8 cellular contexts compared by ENCODE assay signal in genomic region chr4:105191621-105192210, GRCh38. TPM values are rescaled to one million over a fixed set of nuclear protein-coding genes. Genes with fewer than 3 reads are reported as not detected.
DNase-seq lines count a peak whose midpoint lies in the region; ATAC-seq and TF ChIP-seq lines count a peak whose summit lies in the region.

No MANE protein-coding gene starts in this region.

- ATAC-seq in activated CD4-positive, CD25-positive, alpha-beta regulatory T cell treated with anti-CD3 and anti-CD28 coated beads, Interleukin-2, amount 50 U/mL, for 24 hours: peak; percentile 79 to 81
- ATAC-seq in HG02678 (IDR thresholded peaks at IDR 0.05; ENCODE audit: unreplicated experiment) (peak; percentile 55), right cardiac atrium (peak; percentile 49 to 67)

- POLR2A ChIA-PET in RWPE1 (lab: Yijun Ruan, JAX; ENCODE audit: low non-redundant PET): no interaction called here

- TF ChIP-seq CTCF in RWPE1 (conservative IDR thresholded peaks at IDR 0.05; ENCODE audit: low read depth): no peak

- H3K27me3 ChIP-seq in right cardiac atrium (ENCODE audit: control insufficient read depth, insufficient read depth): no peaks in the 10 kb centered on the region

- intact Hi-C loops in right cardiac atrium (cut with DNase I): loop anchor here in 1 of 4 donors (10.0 kb wide), 1 partner anchor 47 kb away; the partner anchor contains the start of gene TET2

- peaks cover 8% of the 10 kb centered on the region for H3K4me1 ChIP-seq in right cardiac atrium (ENCODE audit: control insufficient read depth, insufficient read depth, low read length)

- no peak for DNase-seq in activated CD4-positive, CD25-positive, alpha-beta regulatory T cell (lab: John Stamatoyannopoulos, UW)
- DNase-seq in NOMO-1 treated with DMSO at 0.1 percent for 48 hours (lab: John Stamatoyannopoulos, UW; ENCODE audit: unreplicated experiment): peak; percentile 91
- DNase-seq in right cardiac atrium: no peak
- DNase-seq in RPMI8226: no peak
- no peak for DNase-seq in stimulated activated CD4-positive, alpha-beta T cell treated with anti-CD3 and anti-CD28 coated beads, Interleukin-2, amount 100 ng/mL, for 48 hours
- DNase-seq in RWPE1 (ENCODE audit: low spot score): no peak

- H3K27ac ChIP-seq in right cardiac atrium (ENCODE audit: low read length) (peak overlapping the region; percentile 75), RWPE1 (no peak overlapping the region)

- 20% methylated on average over 3 of the region's 3 CpGs for WGBS in right cardiac atrium

- peak overlapping the region; percentile 15 for H3K4me3 ChIP-seq in right cardiac atrium (ENCODE audit: low read length)

- CTCF ChIA-PET in RWPE1 (lab: Yijun Ruan, JAX): no interaction called here

- no peaks in the 10 kb centered on the region for H3K9me3 ChIP-seq in right cardiac atrium (ENCODE audit: control insufficient read depth, low read length)

RNA-seq across cellular contexts. Expression of gene TET2, which starts 45.0 kb away (rescaled TPM):
- 10 to 100 TPM; 19.7 to 24.0 (median 22.0) TPM for total RNA-seq in right cardiac atrium
- 3.3 TPM for polyA plus RNA-seq in right cardiac atrium
